ENCODE assay signal across 8 cellular contexts in genomic region chr19:37817180-37817911, GRCh38. TPM values are rescaled to one million over a fixed set of nuclear protein-coding genes. Genes with fewer than 3 reads are reported as not detected.
A peak's percentile ranks its signal among the peaks of the same experiment; 100 is the strongest.
DNase-seq lines count a peak whose midpoint lies in the region; ATAC-seq and TF ChIP-seq lines count a peak whose summit lies in the region.

No MANE protein-coding gene starts in this region.

- H3K36me3 ChIP-seq in neuronal stem cell (replicated peaks in 1 of 2; ENCODE audit: control insufficient read depth in 2 of 2, insufficient read depth in 2 of 2, low read length in 2 of 2) (peaks cover 0 to 1% of the 10 kb centered on the region in 2 donors), tibial nerve (peaks cover 0 to 30% (median 0%) of the 10 kb centered on the region in 3 donors), MM.1S (replicated peaks; ENCODE audit: insufficient read depth, low read length) (no peaks in the 10 kb centered on the region)

- peaks cover 32% of the 10 kb centered on the region for H3K9me3 ChIP-seq in AG04450 (ENCODE audit: control insufficient read depth, insufficient read depth, low read length)
- H3K9me3 ChIP-seq in neuronal stem cell (replicated peaks in 1 of 2; ENCODE audit: control insufficient read depth in 2 of 2, insufficient read depth in 1 of 2, low read depth in 1 of 2, low read length in 2 of 2) = peaks cover 4 to 16% of the 10 kb centered on the region in 2 donors
- H3K9me3 ChIP-seq in tibial nerve = peaks cover 0 to 55% (median 2%) of the 10 kb centered on the region in 4 donors
- no peaks in the 10 kb centered on the region for H3K9me3 ChIP-seq in MM.1S (replicated peaks; ENCODE audit: insufficient read depth, low read length)

- DNase-seq in AG04450 (ENCODE audit: low read depth, low spot score) (no peak), NCI-H1105 (lab: John Stamatoyannopoulos, UW) (peak; percentile 57), glutamatergic neuron (peak; percentile 95), neuronal stem cell (ENCODE audit: low spot score) (peak; percentile 63), tibial nerve (ENCODE audit: low spot score in 2 of 2) (peak; percentile 40 to 43), MM.1S (no peak)
- DNase-seq in activated T-cell treated with anti-CD3 and anti-CD28 coated beads, Interleukin-2, amount 50 U/mL, for 24 hours = peak; percentile 50

- peak overlapping the region; percentile 47 for H3K14ac ChIP-seq in neuronal stem cell (ENCODE audit: low read length)

- no CpG with 5 or more reads among the region's 60 CpGs for WGBS in neuronal stem cell (ENCODE audit: extremely low coverage in 2 of 2, insufficient read length in 2 of 2, insufficient replicate concordance in 1 of 2), 2 donors
- WGBS in tibial nerve, 2 donors = 0 to 1% methylated on average over 27 to 37 of the region's 60 CpGs

- H2BK120ac ChIP-seq in neuronal stem cell (ENCODE audit: low read depth, low read length) = peak overlapping the region; percentile 67

- peak overlapping the region; percentile 89 for H2AFZ ChIP-seq in neuronal stem cell (ENCODE audit: low read length)
- H2AFZ ChIP-seq in MM.1S (ENCODE audit: low read length) = no peak overlapping the region

- H3K27ac Mint-ChIP-seq in activated T-cell treated with anti-CD3 and anti-CD28 coated beads, Interleukin-2, amount 50 U/mL, for 24 hours = no peak overlapping the region
- peak overlapping the region; percentile 79 for H3K27ac Mint-ChIP-seq in glutamatergic neuron (ENCODE audit: unreplicated experiment)

- peak overlapping the region; percentile 83 for H3K23ac ChIP-seq in neuronal stem cell (ENCODE audit: low read depth, low read length, poor library complexity)

- no peaks in the 10 kb centered on the region for H3K79me1 ChIP-seq in neuronal stem cell (ENCODE audit: low read depth, low read length)

- peak overlapping the region; percentile 94 for H3K18ac ChIP-seq in neuronal stem cell (ENCODE audit: low read length)

- no peak overlapping the region for H2BK15ac ChIP-seq in neuronal stem cell (ENCODE audit: low read length)

- POLR2A ChIA-PET in AG04450 (lab: Yijun Ruan, JAX) = no interaction called here

- H3K4me3 Mint-ChIP-seq in activated T-cell treated with anti-CD3 and anti-CD28 coated beads, Interleukin-2, amount 50 U/mL, for 24 hours = peak overlapping the region; percentile 45
- peak overlapping the region; percentile 93 for H3K4me3 Mint-ChIP-seq in glutamatergic neuron (ENCODE audit: unreplicated experiment)

- ATAC-seq in HG03135 (IDR thresholded peaks at IDR 0.05; ENCODE audit: unreplicated experiment) = no peak

- H4K20me1 ChIP-seq in MM.1S (ENCODE audit: insufficient read depth, low read length) = no peaks in the 10 kb centered on the region

- H2BK12ac ChIP-seq in neuronal stem cell (ENCODE audit: low read length) = no peak overlapping the region

- H3K79me2 ChIP-seq in MM.1S (ENCODE audit: low read length) = no peaks in the 10 kb centered on the region

- CTCF ChIA-PET in AG04450 (lab: Charles Lee) = no interaction called here

- H3K9me3 Mint-ChIP-seq in activated T-cell treated with anti-CD3 and anti-CD28 coated beads, Interleukin-2, amount 50 U/mL, for 24 hours = peaks cover 48% of the 10 kb centered on the region
- H3K9me3 Mint-ChIP-seq in glutamatergic neuron (ENCODE audit: unreplicated experiment) = peaks cover 4% of the 10 kb centered on the region

- H4K8ac ChIP-seq in neuronal stem cell (ENCODE audit: low read depth, low read length) = no peak overlapping the region

- no peak for TF ChIP-seq EP300 in tibial nerve (IDR thresholded peaks at IDR 0.05)

- peak overlapping the region; percentile 94 for H3K9ac ChIP-seq in neuronal stem cell (ENCODE audit: low read depth, low read length, poor library complexity)
- no peak overlapping the region for H3K9ac ChIP-seq in MM.1S (ENCODE audit: low read length)

- H2BK5ac ChIP-seq in neuronal stem cell (ENCODE audit: low read length) = no peak overlapping the region

- peaks cover 13% of the 10 kb centered on the region for H3K36me3 Mint-ChIP-seq in activated T-cell treated with anti-CD3 and anti-CD28 coated beads, Interleukin-2, amount 50 U/mL, for 24 hours (ENCODE audit: low read depth)
- H3K36me3 Mint-ChIP-seq in glutamatergic neuron (ENCODE audit: unreplicated experiment) = peaks cover 27% of the 10 kb centered on the region

- H3K4me2 ChIP-seq in neuronal stem cell (ENCODE audit: insufficient read depth, low read length, poor library complexity, severe bottlenecking) (peak overlapping the region; percentile 89), MM.1S (ENCODE audit: low read depth, low read length) (no peak overlapping the region)

- H4K91ac ChIP-seq in neuronal stem cell (ENCODE audit: low read depth, low read length, poor library complexity) = no peak overlapping the region

- H3K4me1 ChIP-seq in neuronal stem cell (ENCODE audit: control insufficient read depth in 2 of 2, insufficient read depth in 1 of 2, low read depth in 1 of 2, low read length in 2 of 2) (no peaks in the 10 kb centered on the region), tibial nerve (peaks cover 0 to 15% (median 2%) of the 10 kb centered on the region in 4 donors), MM.1S (ENCODE audit: low read length) (no peaks in the 10 kb centered on the region)

- H3K4me3 ChIP-seq in AG04450 (ENCODE audit: low read depth, low read length) (peak overlapping the region; percentile 48), neuronal stem cell (ENCODE audit: low read length in 2 of 2) (peak overlapping the region; percentile 51 to 84), tibial nerve (peak overlapping the region; percentile 31 to 70 (median 49)), MM.1S (ENCODE audit: low read length) (no peak overlapping the region)

- TF ChIP-seq CTCF in AG04450 (IDR thresholded peaks at IDR 0.05; ENCODE audit: low read depth, low read length) (no peak), glutamatergic neuron (IDR thresholded peaks at IDR 0.05; ENCODE audit: partially characterized antibody, unreplicated experiment) (no peak), tibial nerve (IDR thresholded peaks at IDR 0.05) (no peak), MM.1S (IDR thresholded peaks at IDR 0.05; ENCODE audit: low read length) (no peak)

- peaks cover 6% of the 10 kb centered on the region for H3K4me1 Mint-ChIP-seq in activated T-cell treated with anti-CD3 and anti-CD28 coated beads, Interleukin-2, amount 50 U/mL, for 24 hours (ENCODE audit: low read depth)
- H3K4me1 Mint-ChIP-seq in glutamatergic neuron (ENCODE audit: low read depth, unreplicated experiment) = no peaks in the 10 kb centered on the region

- no peak overlapping the region for H3K4ac ChIP-seq in neuronal stem cell (ENCODE audit: low read length)

- peak overlapping the region; percentile 18 for H2AK5ac ChIP-seq in neuronal stem cell (ENCODE audit: low read depth, low read length)

- no peak for TF ChIP-seq POLR2A in tibial nerve (IDR thresholded peaks at IDR 0.05)

- peaks cover 2% of the 10 kb centered on the region for H3K27me3 ChIP-seq in AG04450 (ENCODE audit: control insufficient read depth, insufficient read depth, low read length)
- no peaks in the 10 kb centered on the region for H3K27me3 ChIP-seq in neuronal stem cell (ENCODE audit: control insufficient read depth in 3 of 3, insufficient read depth in 3 of 3, low read depth in 1 of 3, low read length in 3 of 3)
- H3K27me3 ChIP-seq in tibial nerve = no peaks in the 10 kb centered on the region
- H3K27me3 ChIP-seq in MM.1S (replicated peaks; ENCODE audit: insufficient read depth, low read length) = no peaks in the 10 kb centered on the region

- H3K9me2 ChIP-seq in MM.1S (replicated peaks; ENCODE audit: insufficient read depth, low read length) = no peaks in the 10 kb centered on the region

- H3K27ac ChIP-seq in AG04450 (ENCODE audit: low read depth, low read length) = no peak overlapping the region
- no peak overlapping the region for H3K27ac ChIP-seq in neuronal stem cell (replicated peaks; ENCODE audit: low read length)
- H3K27ac ChIP-seq in tibial nerve = peak overlapping the region in 2 of 4 donors; percentile 26 to 65
- no peak overlapping the region for H3K27ac ChIP-seq in MM.1S (ENCODE audit: low read length)

- H3K27me3 Mint-ChIP-seq in activated T-cell treated with anti-CD3 and anti-CD28 coated beads, Interleukin-2, amount 50 U/mL, for 24 hours = peaks cover 33% of the 10 kb centered on the region
- peaks cover 6% of the 10 kb centered on the region for H3K27me3 Mint-ChIP-seq in glutamatergic neuron (ENCODE audit: unreplicated experiment)

- H3F3A ChIP-seq in MM.1S (ENCODE audit: insufficient read depth, low read length) = no peaks in the 10 kb centered on the region

RNA-seq across cellular contexts. Expression of gene ZNF573, which starts 38.0 kb away (rescaled TPM):
- polyA plus RNA-seq in AG04450 (2011; rRNA removed) = 2.3 and 3.0 TPM in 2 replicates
- 7.8 and 8.2 TPM in 2 replicates for polyA minus RNA-seq in AG04450 (2011; rRNA and poly(A)+ RNA removed)
- total RNA-seq in glutamatergic neuron (ENCODE audit: unreplicated experiment) (12.2 TPM), tibial nerve (10 to 100 TPM in 2 of 4 donors, 1 to 10 TPM in 2; 7.8 to 13.6 (median 9.5) TPM)
- 11.2 TPM for polyA plus RNA-seq in neuronal stem cell (2013, experiment 1 of 2)
- 7.6 TPM for polyA plus RNA-seq in neuronal stem cell (2013, experiment 2 of 2)

Comparison
In these comparisons a context has a peak if more than half of its experiments do, and no peak if none do; other contexts are left out.
1. DNase-seq: peak in NCI-H1105 (single experiment), activated T-cell treated with anti-CD3 and anti-CD28 coated beads, Interleukin-2, amount 50 U/mL, for 24 hours (single experiment), glutamatergic neuron (single experiment), neuronal stem cell (single experiment) and tibial nerve (2 of 2); none in AG04450 (single experiment) and MM.1S (single experiment).